ENCODE assay signal across 26 cellular contexts in genomic region chr4:67134616-67135015, GRCh38.
"Had no signal": no experiment of that assay in that cellular context is flagged by ENCODE, and none has a peak within 500 bp of the region (broad histone marks: within the 10 kb centered on the region; RNA-seq: fewer than 3 reads in every experiment).

No MANE protein-coding gene starts in this region.

- ATAC-seq: activated CD8-positive, alpha-beta memory T cell treated with anti-CD3 and anti-CD28 coated beads, Interleukin-2, amount 10 ng/mL, durations not matched to agents 7 days and 5 days; activated CD8-positive, alpha-beta T cell treated with anti-CD3 and anti-CD28 coated beads, Interleukin-2, amount 10 ng/mL, durations not matched to agents 7 days and 5 days; activated naive CD4-positive, alpha-beta T cell treated with anti-CD3 and anti-CD28 coated beads, Interleukin-2, amount 50 U/mL, for 72 hours; activated T-cell treated with anti-CD3 and anti-CD28 coated beads, Interleukin-2, amount 50 U/mL, for 72 hours; heart right ventricle; left lung; lower lobe of right lung; natural killer cell treated with Interleukin-12 subunit alpha and Interleukin-12 subunit beta and Interleukin-15 and Interleukin-18, amount 100 ng/mL, for 72 hours; right lobe of liver; stimulated activated memory B cell treated with anti-CD40 and anti-IgM and Interleukin-4, amounts not matched to agents 10 μg/mL and 1 μg/mL and 100 μg/mL, for 72 hours; upper lobe of right lung had no signal

- DNase-seq: activated CD4-positive, CD25-positive, alpha-beta regulatory T cell treated with anti-CD3 and anti-CD28 coated beads, Interleukin-2, amount 50 U/mL, for 72 hours; activated CD8-positive, alpha-beta memory T cell treated with anti-CD3 and anti-CD28 coated beads, Interleukin-2, amount 10 ng/mL, durations not matched to agents 7 days and 5 days; activated CD8-positive, alpha-beta T cell treated with anti-CD3 and anti-CD28 coated beads, Interleukin-2, amount 10 ng/mL, durations not matched to agents 7 days and 5 days; activated naive CD4-positive, alpha-beta T cell; activated T-cell treated with anti-CD3 and anti-CD28 coated beads, Interleukin-2, amount 50 U/mL, for 72 hours; anterior cingulate cortex; dermis blood vessel endothelial cell; effector CD8-positive, alpha-beta T cell; foreskin fibroblast; heart right ventricle; left lung; lower lobe of right lung; mesendoderm; right lobe of liver; small intestine; stimulated activated CD4-positive, alpha-beta T cell treated with anti-CD3 and anti-CD28 coated beads, Interleukin-1b, Interleukin-23, amount 100 ng/mL, for 48 hours; stimulated activated CD4-positive, alpha-beta T cell treated with anti-CD3 and anti-CD28 coated beads, Interleukin-4, amount 100 ng/mL, for 4 hours; stimulated activated CD8-positive, alpha-beta memory T cell treated with anti-CD3 and anti-CD28 coated beads, Interleukin-4, amount 100 ng/mL, for 48 hours; stomach; T-helper 1 cell; thyroid gland; upper lobe of right lung had no signal

- H3K4me3 ChIP-seq: heart right ventricle, left lung, lower lobe of right lung, right lobe of liver, stomach, thyroid gland, upper lobe of right lung had no signal

- H3K27me3 Mint-ChIP-seq: activated CD8-positive, alpha-beta memory T cell treated with anti-CD3 and anti-CD28 coated beads, Interleukin-2, amount 10 ng/mL, durations not matched to agents 7 days and 5 days; natural killer cell treated with Interleukin-12 subunit alpha and Interleukin-12 subunit beta and Interleukin-15 and Interleukin-18, amount 100 ng/mL, for 72 hours; stimulated activated memory B cell treated with anti-CD40 and anti-IgM and Interleukin-4, amounts not matched to agents 10 μg/mL and 1 μg/mL and 100 μg/mL, for 72 hours had no signal

- H3K4me1 ChIP-seq: heart right ventricle, left lung, lower lobe of right lung, right lobe of liver, stomach, thyroid gland, upper lobe of right lung had no signal

- H3K9me3 ChIP-seq: heart right ventricle, left lung, lower lobe of right lung, right lobe of liver, stomach, thyroid gland, upper lobe of right lung had no signal

- H3K36me3 ChIP-seq: heart right ventricle, left lung, lower lobe of right lung, right lobe of liver, stomach, thyroid gland, upper lobe of right lung had no signal

- H3K27ac Mint-ChIP-seq: activated CD8-positive, alpha-beta memory T cell treated with anti-CD3 and anti-CD28 coated beads, Interleukin-2, amount 10 ng/mL, durations not matched to agents 7 days and 5 days; activated CD8-positive, alpha-beta T cell treated with anti-CD3 and anti-CD28 coated beads, Interleukin-2, amount 10 ng/mL, durations not matched to agents 7 days and 5 days; activated naive CD4-positive, alpha-beta T cell treated with anti-CD3 and anti-CD28 coated beads, Interleukin-2, amount 50 U/mL, for 72 hours; activated T-cell treated with anti-CD3 and anti-CD28 coated beads, Interleukin-2, amount 50 U/mL, for 72 hours; natural killer cell treated with Interleukin-12 subunit alpha and Interleukin-12 subunit beta and Interleukin-15 and Interleukin-18, amount 100 ng/mL, for 72 hours; stimulated activated memory B cell treated with anti-CD40 and anti-IgM and Interleukin-4, amounts not matched to agents 10 μg/mL and 1 μg/mL and 100 μg/mL, for 72 hours; T-helper 2 cell treated with Interferon-gamma antibody and Interleukin-4, amounts not matched to agents 5 μg/mL and 100 μg/mL, for 36 hours had no signal

- H3K27me3 ChIP-seq: heart right ventricle, left lung, right lobe of liver, stomach, thyroid gland, upper lobe of right lung had no signal

- H3K4me3 Mint-ChIP-seq: activated CD8-positive, alpha-beta memory T cell treated with anti-CD3 and anti-CD28 coated beads, Interleukin-2, amount 10 ng/mL, durations not matched to agents 7 days and 5 days; activated CD8-positive, alpha-beta T cell treated with anti-CD3 and anti-CD28 coated beads, Interleukin-2, amount 10 ng/mL, durations not matched to agents 7 days and 5 days; activated T-cell treated with anti-CD3 and anti-CD28 coated beads, Interleukin-2, amount 50 U/mL, for 72 hours; natural killer cell treated with Interleukin-12 subunit alpha and Interleukin-12 subunit beta and Interleukin-15 and Interleukin-18, amount 100 ng/mL, for 72 hours; stimulated activated memory B cell treated with anti-CD40 and anti-IgM and Interleukin-4, amounts not matched to agents 10 μg/mL and 1 μg/mL and 100 μg/mL, for 72 hours; T-helper 2 cell treated with Interferon-gamma antibody and Interleukin-4, amounts not matched to agents 5 μg/mL and 100 μg/mL, for 36 hours had no signal

- H3K36me3 Mint-ChIP-seq: activated CD8-positive, alpha-beta memory T cell treated with anti-CD3 and anti-CD28 coated beads, Interleukin-2, amount 10 ng/mL, durations not matched to agents 7 days and 5 days; activated naive CD4-positive, alpha-beta T cell treated with anti-CD3 and anti-CD28 coated beads, Interleukin-2, amount 50 U/mL, for 72 hours; stimulated activated memory B cell treated with anti-CD40 and anti-IgM and Interleukin-4, amounts not matched to agents 10 μg/mL and 1 μg/mL and 100 μg/mL, for 72 hours had no signal

- H3K4me1 Mint-ChIP-seq: activated CD8-positive, alpha-beta memory T cell treated with anti-CD3 and anti-CD28 coated beads, Interleukin-2, amount 10 ng/mL, durations not matched to agents 7 days and 5 days; stimulated activated memory B cell treated with anti-CD40 and anti-IgM and Interleukin-4, amounts not matched to agents 10 μg/mL and 1 μg/mL and 100 μg/mL, for 72 hours had no signal
